In genomic region chr6:116005508-116005855, GRCh38 we compare ENCODE assay signal across 27 cellular contexts. TPM values are rescaled to one million over a fixed set of nuclear protein-coding genes. Genes with fewer than 3 reads are reported as not detected.
"Had no signal": no experiment of that assay in that cellular context is flagged by ENCODE, and none has a peak within 500 bp of the region (broad histone marks: within the 10 kb centered on the region; RNA-seq: fewer than 3 reads in every experiment).

No MANE protein-coding gene starts in this region.

- H3K4me1 ChIP-seq: left lung, prostate gland, spleen had no signal

- H3K9me3 ChIP-seq: adrenal gland, ascending aorta, left lung, neutrophil, ovary, prostate gland, spleen, thoracic aorta, upper lobe of left lung had no signal

- ATAC-seq: activated CD8-positive, alpha-beta T cell treated with anti-CD3 and anti-CD28 coated beads, Interleukin-2, amount 10 ng/mL, durations not matched to agents 7 days and 5 days; effector memory CD8-positive, alpha-beta T cell; esophagus mucosa; foreskin keratinocyte; left lung had no signal

- H3K36me3 ChIP-seq: adrenal gland, left lung, neutrophil, ovary, prostate gland, spleen, thoracic aorta had no signal

- FAIRE-seq: colon, endothelial cell of umbilical vein had no signal

- H3K4me3 ChIP-seq: adrenal gland, ascending aorta, dorsolateral prefrontal cortex, left lung, ovary, prostate gland, spleen, thoracic aorta, upper lobe of left lung had no signal

- DNase-seq: activated CD4-positive, alpha-beta T cell treated with anti-CD3 and anti-CD28 coated beads for 1 hour; activated CD4-positive, alpha-beta T cell treated with anti-CD3 and anti-CD28 coated beads, Interleukin-2, amount 50 U/mL, for 1 hour; activated CD8-positive, alpha-beta T cell treated with anti-CD3 and anti-CD28 coated beads, Interleukin-2, amount 10 ng/mL, durations not matched to agents 7 days and 5 days; activated gamma-delta T cell treated with Interleukin-2 at 50 U/mL for 16 hours; adrenal gland; dorsolateral prefrontal cortex; effector memory CD8-positive, alpha-beta T cell; foreskin keratinocyte; hippocampal formation; kidney glomerular epithelial cell; left lung; mammary epithelial cell; ovary; spleen; stimulated activated CD4-positive, alpha-beta T cell treated with anti-CD3 and anti-CD28 coated beads, Interleukin-4, amount 100 ng/mL, for 1 hour; stimulated activated naive CD4-positive, alpha-beta T cell; T-helper 9 cell; upper lobe of left lung had no signal

- H3K27me3 ChIP-seq: adrenal gland, ascending aorta, dorsolateral prefrontal cortex, foreskin keratinocyte, left lung, neutrophil, ovary, spleen, upper lobe of left lung had no signal

- H3K27ac ChIP-seq: adrenal gland, ascending aorta, dorsolateral prefrontal cortex, foreskin keratinocyte, left lung, neutrophil, ovary, prostate gland, spleen, thoracic aorta, upper lobe of left lung had no signal

RNA-seq across cellular contexts. Expression of gene FRK, which starts 55.2 kb away (rescaled TPM):
- total RNA-seq: activated T-helper 1 cell treated with anti-CD3 and anti-CD28 coated beads, Interleukin-12 subunit alpha, Interleukin-12 subunit beta, Interleukin-2, Interleukin-4 antibody, amounts not matched to agents 30 ng/mL and 10 ng/mL and 1 ng/mL, durations not matched to agents 14 hours and 24 hours and 36 hours; endothelial cell of umbilical vein; mononuclear cell had no signal
